16 cellular contexts compared by ENCODE assay signal in the genomic region with DNA sequence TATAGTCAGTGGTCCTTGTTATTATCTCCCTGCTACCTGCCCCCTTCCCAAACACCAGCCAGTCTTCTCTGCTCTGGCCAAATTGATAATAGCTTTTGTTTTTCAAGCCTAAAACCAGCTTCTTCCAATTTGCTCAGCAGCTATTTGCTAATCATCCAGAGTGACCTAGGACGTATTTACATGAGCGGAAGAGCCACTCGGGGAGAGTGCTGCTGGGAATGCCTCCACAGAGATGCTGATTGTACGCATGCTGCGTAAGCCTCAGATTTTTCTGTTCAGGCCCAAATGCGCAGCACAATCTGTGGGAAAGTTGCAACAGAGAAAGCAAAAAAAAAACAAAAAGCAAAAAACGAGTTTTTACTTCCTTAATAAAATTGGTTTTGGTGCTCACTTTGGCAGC. TPM values are rescaled to one million over a fixed set of nuclear protein-coding genes. Genes with fewer than 3 reads are reported as not detected.
DNase-seq lines count a peak whose midpoint lies in the region; ATAC-seq and TF ChIP-seq lines count a peak whose summit lies in the region.
"Had no signal": no experiment of that assay in that cellular context is flagged by ENCODE, and none has a peak within 500 bp of the region (broad histone marks: within the 10 kb centered on the region; RNA-seq: fewer than 3 reads in every experiment).

No MANE protein-coding gene starts in this region.

- peaks cover 27% of the 10 kb centered on the region for H3K79me1 ChIP-seq in trophoblast cell (ENCODE audit: low read length)

- H3K9me3 ChIP-seq in left lung, result no peaks in the 10 kb centered on the region
- H3K9me3 ChIP-seq in trophoblast cell (ENCODE audit: insufficient read depth, low read depth, low read length), result peaks cover 3% of the 10 kb centered on the region
- H3K9me3 ChIP-seq: BE2C had no signal

- H3K4me3 Mint-ChIP-seq in brain, result no peak overlapping the region
- H3K4me3 Mint-ChIP-seq: CD8-positive, alpha-beta T cell had no signal

- no peak overlapping the region for H3K14ac ChIP-seq in trophoblast cell (ENCODE audit: low read length)

- intact Hi-C loops in left lung (cut with DNase I) (no loop called here), left ventricle myocardium superior (cut with micrococcal nuclease) (no loop called here)

- H3K4me1 ChIP-seq in left lung, result no peaks in the 10 kb centered on the region
- H3K4me1 ChIP-seq in trophoblast cell (ENCODE audit: control insufficient read depth in 1 of 2, insufficient read depth in 2 of 2, low read length in 2 of 2), result peaks cover 9 to 21% of the 10 kb centered on the region in 2 experiments
- H3K4me1 ChIP-seq: BE2C, SJCRH30 had no signal

- H4K12ac ChIP-seq in trophoblast cell (ENCODE audit: low read depth, low read length), result no peak overlapping the region

- H3K27ac Mint-ChIP-seq in brain, result peak overlapping the region; percentile 6 to 74 (median 27)
- H3K27ac Mint-ChIP-seq: CD8-positive, alpha-beta T cell had no signal

- peak; percentile 49 for ATAC-seq in left lung
- no peak for ATAC-seq in left ventricle myocardium superior
- ATAC-seq: CD8-positive, alpha-beta T cell had no signal

- H3K27me3 ChIP-seq in H7 (ENCODE audit: control insufficient read depth, insufficient read depth, low read length), result no peaks in the 10 kb centered on the region
- no peaks in the 10 kb centered on the region for H3K27me3 ChIP-seq in left lung
- H3K27me3 ChIP-seq in trophoblast cell (ENCODE audit: insufficient read depth, low read length), result no peaks in the 10 kb centered on the region
- H3K27me3 ChIP-seq: BE2C had no signal

- no peaks in the 10 kb centered on the region for H3K27me3 Mint-ChIP-seq in brain

- no peak overlapping the region for H3K23ac ChIP-seq in trophoblast cell (ENCODE audit: low read length)

- no peak for TF ChIP-seq CTCF in brain (conservative IDR thresholded peaks at IDR 0.05)
- TF ChIP-seq CTCF in left lung (IDR thresholded peaks at IDR 0.05), result no peak

- H3K4me3 ChIP-seq in H7 (ENCODE audit: insufficient read depth, low read depth, low read length), result no peak overlapping the region
- H3K4me3 ChIP-seq in left lung, result no peak overlapping the region
- no peak overlapping the region for H3K4me3 ChIP-seq in trophoblast cell (ENCODE audit: low read depth, low read length)
- H3K4me3 ChIP-seq: SJCRH30 had no signal

- H3K18ac ChIP-seq in trophoblast cell (ENCODE audit: low read length), result no peak overlapping the region

- no peaks in the 10 kb centered on the region for H3K79me2 ChIP-seq in trophoblast cell (ENCODE audit: control insufficient read depth, insufficient read depth, low read length, poor library complexity)

- H3K4me2 ChIP-seq in trophoblast cell (ENCODE audit: low read length), result no peak overlapping the region

- peak overlapping the region; percentile 53 for H4K91ac ChIP-seq in trophoblast cell (ENCODE audit: low read depth, low read length)

- no CpG with 5 or more reads among the region's 7 CpGs for WGBS in trophoblast cell (ENCODE audit: extremely low coverage, insufficient coverage, insufficient read length)

- H2BK5ac ChIP-seq in trophoblast cell (ENCODE audit: low read depth, low read length, poor library complexity), result peak overlapping the region; percentile 47

- H3K4me1 Mint-ChIP-seq in brain, result peaks cover 14% of the 10 kb centered on the region

- H2AK5ac ChIP-seq in trophoblast cell (ENCODE audit: low read length), result no peak overlapping the region

- peak overlapping the region; percentile 32 for H2BK12ac ChIP-seq in trophoblast cell (ENCODE audit: low read length)

- no peak overlapping the region for H2AFZ ChIP-seq in trophoblast cell (ENCODE audit: insufficient read depth, low read length, poor library complexity)

- H3K9me3 Mint-ChIP-seq in brain, result peaks cover 0 to 4% (median 0%) of the 10 kb centered on the region in 5 experiments
- H3K9me3 Mint-ChIP-seq: CD8-positive, alpha-beta T cell had no signal

- H3K27ac ChIP-seq in left lung, result no peak overlapping the region
- peak overlapping the region; percentile 39 for H3K27ac ChIP-seq in trophoblast cell (ENCODE audit: low read depth, low read length)
- H3K27ac ChIP-seq: SJCRH30 had no signal

- no peak overlapping the region for H3K9ac ChIP-seq in trophoblast cell (ENCODE audit: low read length)

- peak overlapping the region; percentile 41 for H2BK120ac ChIP-seq in trophoblast cell (ENCODE audit: insufficient read depth, low read length, poor library complexity)

- no peak overlapping the region for H3K4ac ChIP-seq in trophoblast cell (ENCODE audit: low read depth, low read length)

- H3K36me3 ChIP-seq in H7 (replicated peaks; ENCODE audit: control insufficient read depth, insufficient read depth, low read length) (no peaks in the 10 kb centered on the region; the same call in 1 of the 2 replicates), left lung (no peaks in the 10 kb centered on the region), trophoblast cell (ENCODE audit: control insufficient read depth in 1 of 2, insufficient read depth in 2 of 2, low read length in 2 of 2) (peaks cover 0 to 4% of the 10 kb centered on the region in 2 experiments)
- H3K36me3 ChIP-seq: BE2C, SJCRH30 had no signal

- no peaks in the 10 kb centered on the region for H3K36me3 Mint-ChIP-seq in brain
- H3K36me3 Mint-ChIP-seq: CD8-positive, alpha-beta T cell had no signal

- DNase-seq in H7, result peak; percentile 75
- no peak for DNase-seq in left lung
- no peak for DNase-seq in trophoblast cell
- no peak for DNase-seq in left ventricle myocardium superior
- DNase-seq in dermis blood vessel endothelial cell, result no peak
- no peak for DNase-seq in effector CD8-positive, alpha-beta T cell (lab: John Stamatoyannopoulos, UW)
- DNase-seq: BE2C; CD8-positive, alpha-beta T cell; DND-41; GF-D8; HCEC 1CT; NCI-H1417 treated with DMSO at 0.1 percent for 48 hours; NCI-H2029; NCI-H510A treated with DMSO at 0.1 percent for 48 hours; SJCRH30 had no signal

- no peak overlapping the region for H4K8ac ChIP-seq in trophoblast cell (ENCODE audit: low read depth, low read length)

RNA-seq across cellular contexts. Expression of a gene that starts 24.4 kb away (rescaled TPM):
- total RNA-seq in H7 (2014; rRNA removed; shearing (Covaris generic)), result 424 and 491 TPM in 2 replicates
- polyA plus RNA-seq in brain (ENCODE audit: insufficient read depth, low read depth, low replicate concordance), result 109 TPM
- total RNA-seq in left lung, result 100 to 1,000 TPM; 185 to 297 TPM
- 992 and 1,052 TPM in 2 replicates for polyA plus RNA-seq in trophoblast cell (2013)
- 99.2 TPM for total RNA-seq in left ventricle myocardium superior
- total RNA-seq in dermis blood vessel endothelial cell, result 768 and 1,287 TPM in 2 replicates

RNA-seq across cellular contexts. Expression of a gene that starts 57.0 kb away (rescaled TPM):
- total RNA-seq in H7 (2014; rRNA removed; shearing (Covaris generic)), result 0.21 TPM in 1 of 2 replicates, not detected in the other
- 6.3 TPM for polyA plus RNA-seq in brain (ENCODE audit: insufficient read depth, low read depth, low replicate concordance)
- total RNA-seq in left lung (10 to 100 TPM; 13.5 to 15.7 TPM), left ventricle myocardium superior (10.1 TPM), dermis blood vessel endothelial cell (not detected in 2 replicates)
- polyA plus RNA-seq in trophoblast cell (2013), result 1.7 TPM in 2 replicates
- total RNA-seq: CD8-positive, alpha-beta T cell; SJCRH30 had no signal
